In the genomic region with DNA sequence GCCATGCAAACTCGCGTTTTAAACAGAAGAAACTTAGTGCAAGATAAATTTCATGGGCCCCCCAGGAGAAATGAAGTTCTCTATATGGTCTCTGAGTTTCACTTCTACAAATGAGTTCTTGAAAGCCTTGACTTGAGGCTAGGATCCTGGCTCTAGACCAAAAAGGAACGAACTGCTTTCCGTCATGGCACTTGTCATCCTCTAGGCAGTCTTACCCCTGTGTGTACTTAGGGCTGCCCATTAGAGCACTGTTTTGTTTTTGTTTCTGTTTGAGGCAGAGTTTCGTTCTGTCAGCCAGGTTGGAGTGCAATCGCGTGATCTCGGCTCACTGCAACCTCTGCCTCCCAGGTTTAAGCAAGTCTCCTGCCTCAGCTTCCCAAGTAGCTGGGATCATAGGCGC, we compare ENCODE assay signal across 12 cellular contexts.
DNase-seq lines count a peak whose midpoint lies in the region; ATAC-seq and TF ChIP-seq lines count a peak whose summit lies in the region.
"Had no signal": no experiment of that assay in that cellular context is flagged by ENCODE, and none has a peak within 500 bp of the region (broad histone marks: within the 10 kb centered on the region; RNA-seq: fewer than 3 reads in every experiment).

No MANE protein-coding gene starts in this region.

- ATAC-seq in GM19395 (IDR thresholded peaks at IDR 0.05; ENCODE audit: unreplicated experiment), result peak; percentile 96
- ATAC-seq in HG03045 (IDR thresholded peaks at IDR 0.05; ENCODE audit: unreplicated experiment), result peak; percentile 88

- TF ChIP-seq CTCF in GM12864 (IDR thresholded peaks at IDR 0.05; ENCODE audit: low read depth, low read length, missing control alignments), result peak; percentile 4

- H3K4me3 ChIP-seq in GM12864 (ENCODE audit: low read depth, low read length), result no peak overlapping the region
- H3K4me3 ChIP-seq: uterus had no signal

- DNase-seq in GM12864 (ENCODE audit: low read depth) (peak; percentile 91), RPMI8226 (peak; percentile 76), NCI-H1436 treated with DMSO at 0.1 percent for 48 hours (lab: John Stamatoyannopoulos, UW) (no peak), DMS53 treated with DMSO at 0.1 percent for 48 hours (lab: John Stamatoyannopoulos, UW; ENCODE audit: unreplicated experiment) (no peak), NCI-H748 treated with DMSO at 0.1 percent for 48 hours (lab: John Stamatoyannopoulos, UW) (no peak), DMS153 treated with DMSO at 0.1 percent for 48 hours (lab: John Stamatoyannopoulos, UW; ENCODE audit: unreplicated experiment) (no peak)
- DNase-seq: CD4-positive, alpha-beta memory T cell; HFFc6; NCI-H524; uterus had no signal

Comparison
In these comparisons a context has a peak if more than half of its experiments do, and no peak if none do; other contexts are left out.
1. DNase-seq: peak in GM12864 (single experiment) and RPMI8226 (single experiment); none in NCI-H1436 treated with DMSO at 0.1 percent for 48 hours (single experiment), DMS53 treated with DMSO at 0.1 percent for 48 hours (single experiment), NCI-H748 treated with DMSO at 0.1 percent for 48 hours (single experiment) and DMS153 treated with DMSO at 0.1 percent for 48 hours (single experiment).